In genomic region chr5:52834320-52834719, GRCh38 we compare ENCODE assay signal across 15 cellular contexts. TPM values are rescaled to one million over a fixed set of nuclear protein-coding genes. Genes with fewer than 3 reads are reported as not detected.
DNase-seq lines count a peak whose midpoint lies in the region; ATAC-seq and TF ChIP-seq lines count a peak whose summit lies in the region.
"Had no signal": no experiment of that assay in that cellular context is flagged by ENCODE, and none has a peak within 500 bp of the region (broad histone marks: within the 10 kb centered on the region; RNA-seq: fewer than 3 reads in every experiment).

No MANE protein-coding gene starts in this region.

- peaks cover 0 to 72% (median 65%) of the 10 kb centered on the region in 4 donors for H3K4me1 ChIP-seq in esophagus muscularis mucosa
- peaks cover 0 to 75% (median 64%) of the 10 kb centered on the region in 4 donors for H3K4me1 ChIP-seq in sigmoid colon
- no peaks in the 10 kb centered on the region; a peak in 2 of 4 replicates for H3K4me1 ChIP-seq in SK-N-SH (ENCODE audit: control insufficient read depth in 1 of 2, insufficient read depth in 2 of 2, low read depth in 1 of 2, low read length in 1 of 2)
- no peaks in the 10 kb centered on the region for H3K4me1 ChIP-seq in breast epithelium

- no peak overlapping the region for H2AFZ ChIP-seq in SK-N-SH (ENCODE audit: low read depth)
- H2AFZ ChIP-seq: GM23338 had no signal

- TF ChIP-seq RAD21 in SK-N-SH (IDR thresholded peaks at IDR 0.05; ENCODE audit: low read length) = no peak

- TF ChIP-seq EP300 in esophagus muscularis mucosa (IDR thresholded peaks at IDR 0.05) (no peak), sigmoid colon (IDR thresholded peaks at IDR 0.05) (no peak), SK-N-SH (IDR thresholded peaks at IDR 0.05; ENCODE audit: borderline replicate concordance in 1 of 2, low read depth in 1 of 2, low read length in 1 of 2) (no peak)

- TF ChIP-seq POLR2A in esophagus muscularis mucosa (IDR thresholded peaks at IDR 0.05; ENCODE audit: low read depth) (no peak), sigmoid colon (IDR thresholded peaks at IDR 0.05) (no peak), breast epithelium (IDR thresholded peaks at IDR 0.05) (no peak)

- H3K27ac ChIP-seq in esophagus muscularis mucosa (replicated peaks in 1 of 4) (peak overlapping the region in 3 of 4 donors; percentile 6 to 50 (median 37)), sigmoid colon (peak overlapping the region; percentile 28 to 83 (median 54)), SK-N-SH (ENCODE audit: low read depth in 2 of 2, low read length in 1 of 2) (no peak overlapping the region), breast epithelium (no peak overlapping the region)
- H3K27ac ChIP-seq: 22Rv1 had no signal

- H3F3A ChIP-seq in SK-N-SH (replicated peaks; ENCODE audit: insufficient read depth) = peaks cover 7% of the 10 kb centered on the region

- POLR2A ChIA-PET in activated CD8-positive, alpha-beta T cell treated with anti-CD3 and anti-CD28 coated beads, Interleukin-2, amount 10 ng/mL, durations not matched to agents 7 days and 5 days (lab: Charles Lee) = no interaction called here
- POLR2A ChIA-PET in activated CD8-positive, alpha-beta T cell treated with anti-CD3 and anti-CD28 coated beads for 36 hours (lab: Charles Lee) = no interaction called here
- POLR2A ChIA-PET in SK-N-SH (lab: Yijun Ruan, JAX) = no interaction called here

- H3K27me3 ChIP-seq in esophagus muscularis mucosa (no peaks in the 10 kb centered on the region), sigmoid colon (no peaks in the 10 kb centered on the region), SK-N-SH (ENCODE audit: insufficient read depth) (no peaks in the 10 kb centered on the region), breast epithelium (no peaks in the 10 kb centered on the region)

- TF ChIP-seq CTCF in activated CD8-positive, alpha-beta T cell treated with anti-CD3 and anti-CD28 coated beads for 36 hours (IDR thresholded peaks at IDR 0.05) = no peak
- TF ChIP-seq CTCF in esophagus muscularis mucosa (IDR thresholded peaks at IDR 0.05) (no peak), sigmoid colon (IDR thresholded peaks at IDR 0.05) (no peak), SK-N-SH (IDR thresholded peaks at IDR 0.05) (no peak), breast epithelium (IDR thresholded peaks at IDR 0.05) (no peak)

- H3K27me3 Mint-ChIP-seq in activated CD8-positive, alpha-beta T cell treated with anti-CD3 and anti-CD28 coated beads, Interleukin-2, amount 10 ng/mL, durations not matched to agents 7 days and 5 days (ENCODE audit: low read depth) = no peaks in the 10 kb centered on the region
- no peaks in the 10 kb centered on the region for H3K27me3 Mint-ChIP-seq in activated CD8-positive, alpha-beta T cell treated with anti-CD3 and anti-CD28 coated beads for 36 hours
- H3K27me3 Mint-ChIP-seq: CD4-positive, alpha-beta T cell had no signal

- no peak overlapping the region for H3K4me2 ChIP-seq in SK-N-SH
- H3K4me2 ChIP-seq: GM23338 had no signal

- H3K36me3 Mint-ChIP-seq in activated CD8-positive, alpha-beta T cell treated with anti-CD3 and anti-CD28 coated beads, Interleukin-2, amount 10 ng/mL, durations not matched to agents 7 days and 5 days (ENCODE audit: low read depth) = no peaks in the 10 kb centered on the region
- H3K36me3 Mint-ChIP-seq in activated CD8-positive, alpha-beta T cell treated with anti-CD3 and anti-CD28 coated beads for 36 hours (ENCODE audit: low read depth) = no peaks in the 10 kb centered on the region

- no peaks in the 10 kb centered on the region for H3K9me2 ChIP-seq in SK-N-SH

- no peak for ATAC-seq in activated CD8-positive, alpha-beta T cell treated with anti-CD3 and anti-CD28 coated beads, Interleukin-2, amount 10 ng/mL, durations not matched to agents 7 days and 5 days
- ATAC-seq in activated CD8-positive, alpha-beta T cell treated with anti-CD3 and anti-CD28 coated beads for 36 hours = no peak
- ATAC-seq: GM23338 had no signal

- H3K4me3 ChIP-seq in esophagus muscularis mucosa (no peak overlapping the region), sigmoid colon (no peak overlapping the region), SK-N-SH (ENCODE audit: low read depth in 2 of 2, low read length in 1 of 2) (no peak overlapping the region), breast epithelium (no peak overlapping the region)
- H3K4me3 ChIP-seq: GM23338 had no signal

- H3K9me3 Mint-ChIP-seq in activated CD8-positive, alpha-beta T cell treated with anti-CD3 and anti-CD28 coated beads, Interleukin-2, amount 10 ng/mL, durations not matched to agents 7 days and 5 days (ENCODE audit: insufficient read depth) = no peaks in the 10 kb centered on the region
- H3K9me3 Mint-ChIP-seq in activated CD8-positive, alpha-beta T cell treated with anti-CD3 and anti-CD28 coated beads for 36 hours = no peaks in the 10 kb centered on the region
- H3K9me3 Mint-ChIP-seq: GM23338 had no signal

- H3K4me3 Mint-ChIP-seq in activated CD8-positive, alpha-beta T cell treated with anti-CD3 and anti-CD28 coated beads, Interleukin-2, amount 10 ng/mL, durations not matched to agents 7 days and 5 days = no peak overlapping the region
- no peak overlapping the region for H3K4me3 Mint-ChIP-seq in activated CD8-positive, alpha-beta T cell treated with anti-CD3 and anti-CD28 coated beads for 36 hours
- H3K4me3 Mint-ChIP-seq: CD4-positive, alpha-beta T cell; GM23338 had no signal

- intact Hi-C loops in activated CD8-positive, alpha-beta T cell treated with anti-CD3 and anti-CD28 coated beads for 36 hours (cut with micrococcal nuclease) = no loop called here
- intact Hi-C loops in esophagus muscularis mucosa (cut with DNase I) (no loop called here), sigmoid colon (cut with DNase I) (no loop called here), breast epithelium (cut with DNase I; ENCODE audit: low total_unique reads) (no loop called here)

- no peaks in the 10 kb centered on the region for H3K9me3 ChIP-seq in esophagus muscularis mucosa
- H3K9me3 ChIP-seq in sigmoid colon = no peaks in the 10 kb centered on the region
- H3K9me3 ChIP-seq in SK-N-SH = no peaks in the 10 kb centered on the region
- H3K9me3 ChIP-seq in breast epithelium = no peaks in the 10 kb centered on the region

- peak overlapping the region; percentile 33 for H3K27ac Mint-ChIP-seq in activated CD8-positive, alpha-beta T cell treated with anti-CD3 and anti-CD28 coated beads, Interleukin-2, amount 10 ng/mL, durations not matched to agents 7 days and 5 days
- no peak overlapping the region for H3K27ac Mint-ChIP-seq in activated CD8-positive, alpha-beta T cell treated with anti-CD3 and anti-CD28 coated beads for 36 hours
- H3K27ac Mint-ChIP-seq: CD4-positive, alpha-beta T cell; GM23338 had no signal

- WGBS in esophagus muscularis mucosa = 93% methylated on average over 2 of the region's 2 CpGs
- 91 to 94% methylated on average over 2 of the region's 2 CpGs for WGBS in sigmoid colon, 2 donors
- WGBS in SK-N-SH (ENCODE audit: low lambda C conversion rate) = 91% methylated on average over 2 of the region's 2 CpGs

- no peak overlapping the region for H3K9ac ChIP-seq in SK-N-SH

- H3K79me2 ChIP-seq in SK-N-SH (ENCODE audit: insufficient read depth) = no peaks in the 10 kb centered on the region; the same call in 1 of the 2 replicates

- H3K36me3 ChIP-seq in esophagus muscularis mucosa (no peaks in the 10 kb centered on the region), sigmoid colon (no peaks in the 10 kb centered on the region), SK-N-SH (replicated peaks in 1 of 2; ENCODE audit: control insufficient read depth in 1 of 2, insufficient read depth in 2 of 2, low read length in 1 of 2) (no peaks in the 10 kb centered on the region), breast epithelium (no peaks in the 10 kb centered on the region)

- H3K4me1 Mint-ChIP-seq in activated CD8-positive, alpha-beta T cell treated with anti-CD3 and anti-CD28 coated beads, Interleukin-2, amount 10 ng/mL, durations not matched to agents 7 days and 5 days (ENCODE audit: low read depth) = no peaks in the 10 kb centered on the region
- H3K4me1 Mint-ChIP-seq in activated CD8-positive, alpha-beta T cell treated with anti-CD3 and anti-CD28 coated beads for 36 hours (ENCODE audit: low read depth) = peaks cover 3% of the 10 kb centered on the region
- H3K4me1 Mint-ChIP-seq: GM23338 had no signal

- H4K20me1 ChIP-seq in SK-N-SH (ENCODE audit: insufficient read depth) = no peaks in the 10 kb centered on the region

- DNase-seq in activated CD8-positive, alpha-beta T cell treated with anti-CD3 and anti-CD28 coated beads, Interleukin-2, amount 10 ng/mL, durations not matched to agents 7 days and 5 days = no peak
- DNase-seq in activated CD8-positive, alpha-beta T cell treated with anti-CD3 and anti-CD28 coated beads for 36 hours = no peak
- DNase-seq in esophagus muscularis mucosa (ENCODE audit: extremely low spot score) (no peak), sigmoid colon (no peak), NCI-H146 (lab: John Stamatoyannopoulos, UW) (no peak), AG08396 (ENCODE audit: low spot score) (no peak), SK-N-SH (no peak), breast epithelium (ENCODE audit: low spot score in 2 of 2) (no peak)
- DNase-seq: C1 segment of cervical spinal cord; CD4-positive, alpha-beta T cell; DMS79 treated with DMSO at 0.1 percent for 48 hours; EL; H7 had no signal

- CTCF ChIA-PET in activated CD8-positive, alpha-beta T cell treated with anti-CD3 and anti-CD28 coated beads, Interleukin-2, amount 10 ng/mL, durations not matched to agents 7 days and 5 days (lab: Charles Lee) = no interaction called here
- CTCF ChIA-PET in activated CD8-positive, alpha-beta T cell treated with anti-CD3 and anti-CD28 coated beads for 36 hours (lab: Charles Lee) = no interaction called here
- CTCF ChIA-PET in SK-N-SH (lab: Yijun Ruan, JAX) = no interaction called here

RNA-seq across cellular contexts. Expression of gene ITGA1, which starts 46.6 kb away (rescaled TPM):
- total RNA-seq in activated CD8-positive, alpha-beta T cell treated with anti-CD3 and anti-CD28 coated beads, Interleukin-2, amount 10 ng/mL, durations not matched to agents 7 days and 5 days = 10 to 100 TPM; 18.0 to 19.2 TPM
- total RNA-seq in activated CD8-positive, alpha-beta T cell treated with anti-CD3 and anti-CD28 coated beads for 36 hours = 1 to 10 TPM; 5.1 to 6.0 TPM
- total RNA-seq in esophagus muscularis mucosa (100 to 1,000 TPM; 228 to 302 (median 235) TPM), sigmoid colon (100 to 1,000 TPM; 162 to 511 (median 209) TPM), breast epithelium (10 to 100 TPM; 26.2 to 49.2 (median 36.6) TPM)
- polyA plus RNA-seq in sigmoid colon (1 to 10 TPM; 1.8 to 8.0 (median 4.4) TPM), SK-N-SH (2012; rRNA removed) (7.7 and 9.9 TPM in 2 replicates)
- 5.2 and 9.2 TPM in 2 replicates for polyA plus RNA-seq in SK-N-SH (2012; cell fraction: cytosol; rRNA removed)
- polyA plus RNA-seq in SK-N-SH (2012; cell fraction: nucleus; rRNA removed) = 4.5 and 11.5 TPM in 2 replicates

RNA-seq across cellular contexts. Expression of gene PELO, which starts 46.6 kb away (rescaled TPM):
- total RNA-seq in activated CD8-positive, alpha-beta T cell treated with anti-CD3 and anti-CD28 coated beads, Interleukin-2, amount 10 ng/mL, durations not matched to agents 7 days and 5 days = 10 to 100 TPM; 22.9 to 25.7 TPM
- 10 to 100 TPM; 25.4 to 26.0 TPM for total RNA-seq in activated CD8-positive, alpha-beta T cell treated with anti-CD3 and anti-CD28 coated beads for 36 hours
- 10 to 100 TPM; 43.1 to 77.7 (median 69.7) TPM for total RNA-seq in esophagus muscularis mucosa
- 10 to 100 TPM; 37.1 to 60.1 (median 44.7) TPM for total RNA-seq in sigmoid colon
- 1 to 10 TPM; 3.9 to 8.3 (median 7.8) TPM for polyA plus RNA-seq in sigmoid colon
- polyA plus RNA-seq in SK-N-SH (2012; rRNA removed) = 10.7 and 11.5 TPM in 2 replicates
- 8.8 and 10.3 TPM in 2 replicates for polyA plus RNA-seq in SK-N-SH (2012; cell fraction: cytosol; rRNA removed)
- 13.5 and 14.3 TPM in 2 replicates for polyA plus RNA-seq in SK-N-SH (2012; cell fraction: nucleus; rRNA removed)
- 10 to 100 TPM; 11.7 to 16.7 (median 12.1) TPM for total RNA-seq in breast epithelium

Comparison
In these comparisons a context has a peak if more than half of its experiments do, and no peak if none do; other contexts are left out.
1. H3K27ac ChIP-seq: peak in esophagus muscularis mucosa (3 of 4) and sigmoid colon (4 of 4); none in SK-N-SH (0 of 2) and breast epithelium (0 of 2).